In the genomic region with DNA sequence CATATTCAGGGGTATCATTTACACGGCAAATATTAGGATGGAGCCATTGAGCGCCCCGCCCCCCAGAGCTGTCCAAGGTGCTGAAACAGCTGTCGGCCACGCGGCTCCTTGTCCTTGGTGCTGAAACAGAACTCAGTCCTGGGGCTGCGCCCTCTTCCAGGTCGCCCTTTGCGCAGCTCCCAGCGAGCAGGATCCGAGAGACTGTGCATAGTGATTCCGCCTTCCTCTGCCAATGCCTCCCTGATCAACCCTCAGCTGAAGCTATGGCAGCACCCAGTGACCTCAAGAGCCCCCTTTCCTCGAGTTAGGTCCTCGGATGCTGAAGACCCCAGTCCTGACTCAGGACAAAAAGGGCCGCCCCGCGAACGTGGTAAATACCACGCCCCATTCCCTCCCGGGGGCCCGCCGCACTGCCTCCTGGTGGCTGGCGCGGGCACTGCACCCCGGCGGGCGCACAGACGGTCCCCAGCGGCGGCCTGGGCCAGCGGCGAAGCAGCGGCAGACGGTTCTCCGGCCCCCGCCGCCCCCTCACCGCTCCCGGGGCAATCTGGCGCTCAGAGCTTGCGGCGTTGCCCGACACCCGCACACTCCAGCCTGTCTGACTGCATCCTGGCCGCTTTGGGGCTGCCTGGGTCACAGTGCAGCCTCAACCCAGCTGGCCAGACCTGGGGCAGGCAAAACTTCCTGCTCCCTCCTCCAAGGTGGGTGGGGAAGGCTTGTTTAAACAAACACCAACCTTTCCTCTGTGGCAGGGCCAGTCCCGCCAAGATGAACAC, we compare ENCODE assay signal across 8 cellular contexts. TPM values are rescaled to one million over a fixed set of nuclear protein-coding genes. Genes with fewer than 3 reads are reported as not detected.
DNase-seq lines count a peak whose midpoint lies in the region; ATAC-seq lines count a peak whose summit lies in the region.

No MANE protein-coding gene starts in this region.

- ATAC-seq in central memory CD8-positive, alpha-beta T cell (replicated peaks; ENCODE audit: extremely low read depth, poor library complexity, severe bottlenecking), result peak; percentile 54
- ATAC-seq in GM18519 (IDR thresholded peaks at IDR 0.05; ENCODE audit: low FRiP score, unreplicated experiment) (no peak), HG03432 (IDR thresholded peaks at IDR 0.05; ENCODE audit: unreplicated experiment) (no peak)

- H3K9me3 Mint-ChIP-seq in central memory CD8-positive, alpha-beta T cell, result no peaks in the 10 kb centered on the region

- no peaks in the 10 kb centered on the region for H3K4me1 Mint-ChIP-seq in central memory CD8-positive, alpha-beta T cell

- H3K27me3 Mint-ChIP-seq in central memory CD8-positive, alpha-beta T cell, result peaks cover 86% of the 10 kb centered on the region

- no peak overlapping the region for H3K27ac Mint-ChIP-seq in central memory CD8-positive, alpha-beta T cell (ENCODE audit: low read depth)

- peak; percentile 89 for DNase-seq in D341Med (ENCODE audit: low spot score)
- peak; percentile 58 for DNase-seq in M059J (ENCODE audit: low read depth)
- peak; percentile 68 for DNase-seq in activated CD4-positive, CD25-positive, alpha-beta regulatory T cell treated with anti-CD3 and anti-CD28 coated beads, Interleukin-2, amount 50 U/mL, for 72 hours
- peak; percentile 52 to 72 for DNase-seq in central memory CD8-positive, alpha-beta T cell (ENCODE audit: low spot score in 2 of 2)
- peak; percentile 70 for DNase-seq in kidney tubule cell (ENCODE audit: low spot score)
- DNase-seq in stimulated activated CD4-positive, alpha-beta T cell treated with anti-CD3 and anti-CD28 coated beads, Interleukin-2, amount 100 ng/mL, for 24 hours, result peak; percentile 82 to 85

- no peak overlapping the region for H3K4me3 Mint-ChIP-seq in central memory CD8-positive, alpha-beta T cell

- H3K36me3 Mint-ChIP-seq in central memory CD8-positive, alpha-beta T cell (ENCODE audit: insufficient read depth), result peaks cover 3% of the 10 kb centered on the region

RNA-seq across cellular contexts. Expression of a gene that starts 13.4 kb away (rescaled TPM):
- total RNA-seq in M059J (2014; rRNA removed; shearing (Covaris generic)), result 0.10 and 0.22 TPM in 2 replicates

RNA-seq across cellular contexts. Expression of a gene that starts 58.9 kb away (rescaled TPM):
- total RNA-seq in M059J (2014; rRNA removed; shearing (Covaris generic)), result 0.64 and 2.4 TPM in 2 replicates
